In the genomic region with DNA sequence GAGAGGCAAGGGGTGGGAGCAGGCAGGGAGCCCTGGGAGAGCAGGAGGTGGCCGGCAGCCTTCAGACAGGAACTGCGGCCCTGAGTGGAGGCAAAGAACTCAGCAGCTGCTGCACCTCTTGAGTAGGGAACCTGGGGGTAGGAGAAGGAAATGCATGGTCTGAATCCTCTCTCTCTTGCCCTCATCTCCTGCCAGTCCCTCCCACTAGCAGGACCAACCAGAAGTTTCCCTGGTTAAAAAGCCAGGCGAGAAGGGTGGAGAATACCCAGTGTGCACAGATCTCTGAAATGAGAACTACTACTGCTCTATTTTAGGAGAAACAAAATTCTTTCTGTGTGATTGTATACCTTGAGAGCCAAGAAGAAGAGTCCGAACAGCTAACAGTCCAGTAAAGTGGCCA, we compare ENCODE assay signal across 8 cellular contexts. TPM values are rescaled to one million over a fixed set of nuclear protein-coding genes. Genes with fewer than 3 reads are reported as not detected.
A peak's percentile ranks its signal among the peaks of the same experiment; 100 is the strongest.
DNase-seq lines count a peak whose midpoint lies in the region; ATAC-seq lines count a peak whose summit lies in the region.

No MANE protein-coding gene starts in this region.

- H3K27me3 ChIP-seq in H7 (ENCODE audit: control insufficient read depth, insufficient read depth, low read length): no peaks in the 10 kb centered on the region
- no peaks in the 10 kb centered on the region for H3K27me3 ChIP-seq in right cardiac atrium (ENCODE audit: control insufficient read depth, insufficient read depth)

- peak overlapping the region; percentile 37 for H3K27ac ChIP-seq in angular gyrus (ENCODE audit: low read depth, low read length)
- H3K27ac ChIP-seq in right cardiac atrium (ENCODE audit: low read length): peak overlapping the region; percentile 62
- H3K27ac ChIP-seq in skin epidermis: peak overlapping the region in 11 of 21 experiments; percentile 1 to 73 (median 50)

- no peak overlapping the region for H3K4me3 ChIP-seq in H7 (ENCODE audit: insufficient read depth, low read depth, low read length)
- no peak overlapping the region for H3K4me3 ChIP-seq in right cardiac atrium (ENCODE audit: low read length)
- H3K4me3 ChIP-seq in skin epidermis: no peak overlapping the region

- ATAC-seq in right cardiac atrium (peak; percentile 16 to 32), GM18520 (IDR thresholded peaks at IDR 0.05; ENCODE audit: unreplicated experiment) (no peak)

- peaks cover 5% of the 10 kb centered on the region for H3K4me1 ChIP-seq in right cardiac atrium (ENCODE audit: control insufficient read depth, insufficient read depth, low read length)

- intact Hi-C loops in right cardiac atrium (cut with DNase I): loop anchor here in 3 of 4 donors (5.0 to 10.0 kb wide), 3 partner anchors 52 to 144 kb away; a partner anchor contains a TSS

- 56% methylated on average over 4 of the region's 4 CpGs for WGBS in right cardiac atrium

- peak; percentile 84 for DNase-seq in H7
- no peak for DNase-seq in right cardiac atrium
- no peak for DNase-seq in RPMI8226
- no peak for DNase-seq in SKM-1 treated with dmso at 0.1 percent for 144 hours (lab: John Stamatoyannopoulos, UW; ENCODE audit: unreplicated experiment)
- no peak for DNase-seq in OCI-M2 (lab: John Stamatoyannopoulos, UW; ENCODE audit: unreplicated experiment)

- H3K9me3 ChIP-seq in right cardiac atrium (ENCODE audit: control insufficient read depth, low read length): no peaks in the 10 kb centered on the region

- no peaks in the 10 kb centered on the region for H3K36me3 ChIP-seq in H7 (replicated peaks; ENCODE audit: control insufficient read depth, insufficient read depth, low read length)

RNA-seq across cellular contexts. Expression of a gene that starts 25.4 kb away (rescaled TPM):
- total RNA-seq in H7 (2014; rRNA removed; shearing (Covaris generic)): 50.5 and 56.1 TPM in 2 replicates
- total RNA-seq in right cardiac atrium: 10 to 100 TPM; 34.7 to 49.3 (median 43.6) TPM
- polyA plus RNA-seq in right cardiac atrium: 44.1 TPM

RNA-seq across cellular contexts. Expression of a gene that starts 39.9 kb away (rescaled TPM):
- total RNA-seq in H7 (2014; rRNA removed; shearing (Covaris generic)): 0.03 and 0.07 TPM in 2 replicates
- total RNA-seq in right cardiac atrium: 1 to 10 TPM; 1.9 to 3.7 (median 2.5) TPM
- 1.3 TPM for polyA plus RNA-seq in right cardiac atrium

RNA-seq across cellular contexts. Expression of a gene that starts 51.1 kb away (rescaled TPM):
- 13.6 and 14.1 TPM in 2 replicates for total RNA-seq in H7 (2014; rRNA removed; shearing (Covaris generic))
- total RNA-seq in right cardiac atrium: 10 to 100 TPM; 27.3 to 42.1 (median 32.7) TPM
- 23.6 TPM for polyA plus RNA-seq in right cardiac atrium
